Comparison of ENCODE assay signal across 1 cellular context in genomic region chr14:100239200-100239839, GRCh38.
TF ChIP-seq lines count a peak whose summit lies in the region.

No MANE protein-coding gene starts in this region.

TF ChIP-seq in HCT116, 20 proteins besides CTCF, POLR2A, EP300 and RAD21 (continued from another document):
- no peak for TF ChIP-seq EZH2 (IDR thresholded peaks at IDR 0.05)
- no peak for TF ChIP-seq TCF7L2 (IDR thresholded peaks at IDR 0.05; ENCODE audit: borderline replicate concordance, extremely low read depth, insufficient read depth, insufficient read length)
- no peak; the same call in 1 of the 2 replicates for TF ChIP-seq ZFX (IDR thresholded peaks at IDR 0.05)
- no peak for TF ChIP-seq FOSL1 (IDR thresholded peaks at IDR 0.05; ENCODE audit: low read depth)
- TF ChIP-seq SIN3A (IDR thresholded peaks at IDR 0.05; ENCODE audit: low read depth) = no peak; the same call in 1 of the 2 replicates
- TF ChIP-seq SRF (IDR thresholded peaks at IDR 0.05; ENCODE audit: low read depth) = no peak
- no peak for TF ChIP-seq EGR1 (IDR thresholded peaks at IDR 0.05; ENCODE audit: low read depth)
- peak; percentile 4 for TF ChIP-seq YY1 (IDR thresholded peaks at IDR 0.05; ENCODE audit: extremely low read depth, insufficient replicate concordance, low read depth, low read length)
- no peak for TF ChIP-seq CBX3 (IDR thresholded peaks at IDR 0.05; ENCODE audit: low read depth)
